In genomic region chr16:55474821-55475220, GRCh38 we compare ENCODE assay signal across 22 cellular contexts. TPM values are rescaled to one million over a fixed set of nuclear protein-coding genes. Genes with fewer than 3 reads are reported as not detected.
"Had no signal": no experiment of that assay in that cellular context is flagged by ENCODE, and none has a peak within 500 bp of the region (broad histone marks: within the 10 kb centered on the region; RNA-seq: fewer than 3 reads in every experiment).

No MANE protein-coding gene starts in this region.

- H3K9me3 ChIP-seq: SJSA1 had no signal

- H3K27ac ChIP-seq: SJSA1 had no signal

- H3K4me3 ChIP-seq: K562, SJSA1 had no signal

- DNase-seq: activated CD4-positive, alpha-beta T cell treated with anti-CD3 and anti-CD28 coated beads for 48 hours; activated CD4-positive, alpha-beta T cell treated with anti-CD3 and anti-CD28 coated beads, Interleukin-2, amount 50 U/mL, for 4 hours; activated CD4-positive, CD25-positive, alpha-beta regulatory T cell treated with anti-CD3 and anti-CD28 coated beads, Interleukin-2, amount 50 U/mL, for 72 hours; activated CD8-positive, alpha-beta memory T cell treated with anti-CD3 and anti-CD28 coated beads, Interleukin-2, amount 10 ng/mL, durations not matched to agents 7 days and 5 days; activated effector memory CD4-positive, alpha-beta T cell treated with Interleukin-2 at 50 U/mL for 16 hours; activated naive CD4-positive, alpha-beta T cell; activated T-cell treated with anti-CD3 and anti-CD28 coated beads, Interleukin-2, amount 50 U/mL, for 24 hours; Karpas-422; MM.1S; NCI-H146; NCI-H187 treated with DMSO at 0.1 percent for 48 hours; NCI-H2081 treated with DMSO at 0.1 percent for 48 hours; NCI-H446; NCI-H526; NCI-H82; RPMI8226 had no signal

- ATAC-seq: activated CD8-positive, alpha-beta memory T cell treated with anti-CD3 and anti-CD28 coated beads, Interleukin-2, amount 10 ng/mL, durations not matched to agents 7 days and 5 days; K562; Right ventricle myocardium inferior; WTC11 had no signal

- H3K27me3 ChIP-seq: SJSA1 had no signal

RNA-seq across cellular contexts. Expression of gene MMP2, which starts 4.2 kb away (rescaled TPM):
- total RNA-seq: activated CD8-positive, alpha-beta memory T cell treated with anti-CD3 and anti-CD28 coated beads, Interleukin-2, amount 10 ng/mL, durations not matched to agents 7 days and 5 days; activated T-helper 1 cell treated with anti-CD3 and anti-CD28 coated beads, Interleukin-12 subunit alpha, Interleukin-12 subunit beta, Interleukin-2, Interleukin-4 antibody, amounts not matched to agents 30 ng/mL and 10 ng/mL and 1 ng/mL, durations not matched to agents 14 hours and 24 hours and 36 hours had no signal
- polyA plus RNA-seq: K562 had no signal

RNA-seq across cellular contexts. Expression of gene LPCAT2, which starts 34.1 kb away (rescaled TPM):
- total RNA-seq: OCI-LY7 had no signal
